8 cellular contexts compared by ENCODE assay signal in genomic region chr5:124057161-124057814, GRCh38.
DNase-seq lines count a peak whose midpoint lies in the region; ATAC-seq, FAIRE-seq and TF ChIP-seq lines count a peak whose summit lies in the region.

No MANE protein-coding gene starts in this region.

- H3K4me3 ChIP-seq in right lobe of liver (no peak overlapping the region), HepG2 (replicated peaks in 1 of 3; ENCODE audit: insufficient read depth in 1 of 3, low read depth in 2 of 3, low read length in 3 of 3) (no peak overlapping the region), bronchial epithelial cell (ENCODE audit: low read depth, low read length) (no peak overlapping the region), psoas muscle (peak overlapping the region; percentile 9)

- H3K27ac ChIP-seq in right lobe of liver (no peak overlapping the region), HepG2 (ENCODE audit: extremely low read length, insufficient read depth, low read length) (no peak overlapping the region), psoas muscle (no peak overlapping the region)

- CTCF ChIA-PET in HepG2 (lab: Yijun Ruan, JAX; ENCODE audit: low intra/inter-chr PET ratio, low total read pairs) = no interaction called here

- 24% methylated on average over 5 of the region's 5 CpGs for WGBS in right lobe of liver (ENCODE audit: insufficient coverage, low coverage, low lambda C conversion rate, missing lambda C conversion rate)
- WGBS in HepG2 (ENCODE audit: low lambda C conversion rate) = 20% methylated on average over 5 of the region's 5 CpGs
- 14 to 19% (median 18%) methylated on average over 5 of the region's 5 CpGs for WGBS in psoas muscle, 3 donors

- no peak for FAIRE-seq in HepG2 (lab: Jason Lieb, UNC)
- no peak for FAIRE-seq in bronchial epithelial cell (lab: Jason Lieb, UNC)

- no peak for TF ChIP-seq RAD21 in HepG2 (CRISPR knock-in tag; IDR thresholded peaks at IDR 0.05)

- TF ChIP-seq EP300 in HepG2 (IDR thresholded peaks at IDR 0.05; ENCODE audit: low read depth in 2 of 2, low read length in 2 of 2) (no peak), HepG2 (CRISPR knock-in tag; IDR thresholded peaks at IDR 0.05; ENCODE audit: borderline replicate concordance) (no peak)

- H2AFZ ChIP-seq in HepG2 (ENCODE audit: low read length) = no peak overlapping the region

- H3K36me3 ChIP-seq in right lobe of liver = no peaks in the 10 kb centered on the region
- no peaks in the 10 kb centered on the region for H3K36me3 ChIP-seq in HepG2 (replicated peaks in 1 of 2; ENCODE audit: control insufficient read depth in 1 of 2, insufficient read depth in 2 of 2, low read length in 2 of 2)
- H3K36me3 ChIP-seq in bronchial epithelial cell (ENCODE audit: control insufficient read depth, insufficient read depth, low read length) = no peaks in the 10 kb centered on the region
- H3K36me3 ChIP-seq in psoas muscle (ENCODE audit: insufficient read depth in 1 of 2, low read depth in 1 of 2) = no peaks in the 10 kb centered on the region

- H4K20me1 ChIP-seq in HepG2 (ENCODE audit: insufficient read depth, low read length) = no peaks in the 10 kb centered on the region

- H3K4me2 ChIP-seq in HepG2 (ENCODE audit: low read depth, low read length) = no peak overlapping the region

- peak; percentile 44 to 73 (median 58) for ATAC-seq in right lobe of liver
- ATAC-seq in HepG2 = no peak
- ATAC-seq in HG03342 (IDR thresholded peaks at IDR 0.05; ENCODE audit: unreplicated experiment) = peak; percentile 55
- peak in 3 of 4 donors; percentile 28 to 40 (median 38) for ATAC-seq in psoas muscle
- ATAC-seq in HG03457 (IDR thresholded peaks at IDR 0.05; ENCODE audit: unreplicated experiment) = no peak

- in situ Hi-C loops in HepG2 (cut with HindIII; ENCODE audit: extremely low pct_ligation_motif_present, low pct_unique_long_range_greater_than_20kb) (no loop called here), GM13977 (cut with MboI; ENCODE audit: low pct_unique_long_range_greater_than_20kb, low sequenced_read_pairs, unreplicated experiment) (no loop called here)

- H3K79me2 ChIP-seq in HepG2 (ENCODE audit: insufficient read depth, low read length) = no peaks in the 10 kb centered on the region

- no peak for TF ChIP-seq CTCF in right lobe of liver (IDR thresholded peaks at IDR 0.05)
- TF ChIP-seq CTCF in HepG2 (CRISPR knock-in tag; IDR thresholded peaks at IDR 0.05) = no peak
- no peak for TF ChIP-seq CTCF in bronchial epithelial cell (IDR thresholded peaks at IDR 0.05; ENCODE audit: insufficient read depth, low read length, severe bottlenecking)
- no peak for TF ChIP-seq CTCF in psoas muscle (IDR thresholded peaks at IDR 0.05)
- no peak for TF ChIP-seq CTCF in GM13977 (IDR thresholded peaks at IDR 0.05; ENCODE audit: extremely low read depth, insufficient read depth, missing control alignments)

- H3K9me3 ChIP-seq in right lobe of liver (no peaks in the 10 kb centered on the region), HepG2 (ENCODE audit: low read length) (no peaks in the 10 kb centered on the region; the same call in 1 of the 2 replicates), psoas muscle (no peaks in the 10 kb centered on the region)

- intact Hi-C loops in right lobe of liver (cut with DNase I) = no loop called here
- intact Hi-C loops in HepG2 (cut with micrococcal nuclease; ENCODE audit: unreplicated experiment) = no loop called here
- intact Hi-C loops in psoas muscle (cut with DNase I) = no loop called here

- BruUV-seq in HepG2 (replicated peaks; lab: Mats Ljungman, UMichigan) = no TSS peak

- no peak overlapping the region for H3K9ac ChIP-seq in HepG2 (ENCODE audit: insufficient read depth, low read depth, low read length)

- no peak for TF ChIP-seq POLR2A in right lobe of liver (IDR thresholded peaks at IDR 0.05)
- TF ChIP-seq POLR2A in HepG2 (IDR thresholded peaks at IDR 0.05; ENCODE audit: insufficient read depth in 1 of 2, low read depth in 2 of 2, low read length in 2 of 2) = no peak

- H3K4me1 ChIP-seq in right lobe of liver (no peaks in the 10 kb centered on the region), HepG2 (ENCODE audit: insufficient read depth, low read length) (no peaks in the 10 kb centered on the region), psoas muscle (peaks cover 10% of the 10 kb centered on the region)

- POLR2A ChIA-PET in HepG2 (lab: Yijun Ruan, JAX) = no interaction called here

- DNase-seq in right lobe of liver (peak in 1 of 3 donors; percentile 23), HepG2 (ENCODE audit: low spot score) (no peak), NCI-H510A (lab: John Stamatoyannopoulos, UW) (peak; percentile 27), bronchial epithelial cell (ENCODE audit: low read depth) (peak; percentile 41), psoas muscle (peak in 1 of 2 donors; percentile 19), GM13977 (ENCODE audit: low spot score) (no peak)

- H3K27me3 ChIP-seq in right lobe of liver (no peaks in the 10 kb centered on the region), HepG2 (ENCODE audit: control insufficient read depth in 1 of 2, insufficient read depth in 2 of 2, low read length in 2 of 2) (no peaks in the 10 kb centered on the region), bronchial epithelial cell (ENCODE audit: control insufficient read depth, insufficient read depth, low read length) (peaks cover 8% of the 10 kb centered on the region), psoas muscle (ENCODE audit: insufficient read depth in 3 of 3, low read length in 2 of 3) (no peaks in the 10 kb centered on the region)

TF ChIP-seq in HepG2, 621 proteins besides CTCF, POLR2A, EP300 and RAD21:
- TF ChIP-seq HNF1B (CRISPR knock-in tag; IDR thresholded peaks at IDR 0.05) (no peak), JDP2 (CRISPR knock-in tag; IDR thresholded peaks at IDR 0.05; ENCODE audit: borderline replicate concordance) (no peak), ZNF800 (CRISPR knock-in tag; IDR thresholded peaks at IDR 0.05) (no peak)

Comparison
In these comparisons a context has a peak if more than half of its experiments do, and no peak if none do; other contexts are left out.
1. ATAC-seq: peak in right lobe of liver (4 of 4), HG03342 (single experiment) and psoas muscle (3 of 4); none in HepG2 (single experiment) and HG03457 (single experiment).
2. DNase-seq: peak in NCI-H510A (single experiment) and bronchial epithelial cell (single experiment); none in HepG2 (single experiment) and GM13977 (single experiment).